ENCODE assay signal across 10 cellular contexts in the genomic region with DNA sequence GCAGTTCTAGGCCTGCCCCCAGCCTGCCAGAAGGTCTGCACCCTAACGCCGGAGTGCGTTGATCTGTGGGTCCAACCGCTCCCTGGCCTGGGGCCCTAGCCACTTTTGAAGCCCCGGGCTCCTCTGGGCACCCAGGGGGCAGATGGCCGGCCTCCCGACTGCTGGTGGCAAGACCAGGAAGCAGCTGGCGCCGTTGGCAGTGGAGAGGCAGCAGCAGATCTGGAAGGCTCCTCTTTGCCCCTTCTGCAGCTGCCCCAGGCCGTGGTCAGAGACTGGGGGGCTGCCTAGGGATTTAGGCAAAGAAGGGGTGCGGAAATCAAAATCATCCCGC. TPM values are rescaled to one million over a fixed set of nuclear protein-coding genes. Genes with fewer than 3 reads are reported as not detected.
DNase-seq lines count a peak whose midpoint lies in the region; ATAC-seq, FAIRE-seq and TF ChIP-seq lines count a peak whose summit lies in the region.
"Had no signal": no experiment of that assay in that cellular context is flagged by ENCODE, and none has a peak within 500 bp of the region (broad histone marks: within the 10 kb centered on the region; RNA-seq: fewer than 3 reads in every experiment).

No MANE protein-coding gene starts in this region.

- intact Hi-C loops in GM12878 (cut with micrococcal nuclease; ENCODE audit: unreplicated experiment): no loop called here

- H3K9me3 ChIP-seq in GM12878 (replicated peaks; ENCODE audit: control insufficient read depth, insufficient read depth, low read length) (no peaks in the 10 kb centered on the region), mesodermal cell (ENCODE audit: control insufficient read depth, low read length) (no peaks in the 10 kb centered on the region)

- H3K27ac ChIP-seq in GM12878 (ENCODE audit: control insufficient read depth, insufficient read depth): peak overlapping the region; percentile 18; the same call in 1 of the 2 replicates
- peak overlapping the region; percentile 64 for H3K27ac ChIP-seq in mesodermal cell (ENCODE audit: low read depth, low read length, severe bottlenecking)
- no peak overlapping the region for H3K27ac ChIP-seq in urinary bladder (ENCODE audit: low read depth)

- H3K4me3 ChIP-seq in GM12878 (no peak overlapping the region), mesodermal cell (ENCODE audit: extremely low read depth, insufficient read depth, low read length, poor library complexity, severe bottlenecking) (peak overlapping the region; percentile 66), urinary bladder (ENCODE audit: low read depth, low read length) (peak overlapping the region; percentile 41)

- RAD21 ChIA-PET in GM12878 (lab: Charles Lee; ENCODE audit: unreplicated experiment): interaction anchor here (1.9 to 2.5 kb wide), 2 partner anchors 41 to 43 kb away, joined by 8 to 9 read pairs; no protein-coding TSS in a partner anchor

- H3K4me2 ChIP-seq in GM12878 (ENCODE audit: control insufficient read depth, insufficient read depth): peak overlapping the region; percentile 100

- H4K20me1 ChIP-seq in GM12878 (ENCODE audit: control insufficient read depth, insufficient read depth): no peaks in the 10 kb centered on the region

- H3K27me3 Mint-ChIP-seq in activated naive CD4-positive, alpha-beta T cell treated with anti-CD3 and anti-CD28 coated beads, Interleukin-2, amount 50 U/mL, for 24 hours: peaks cover 7% of the 10 kb centered on the region

- H3K79me2 ChIP-seq in GM12878 (ENCODE audit: control insufficient read depth, insufficient read depth, low read length): no peaks in the 10 kb centered on the region; the same call in 1 of the 2 replicates

- no TSS peak for BruUV-seq in GM12878 (replicated peaks; lab: Mats Ljungman, UMichigan)

- SMC1A ChIA-PET in GM12878 (lab: Charles Lee; ENCODE audit: uncharacterized antibody, unreplicated experiment): interaction anchor here (1.4 kb wide), 1 partner anchor 67 kb away, joined by 5 read pairs; the partner anchor contains the start of genes CYB561A3 and TMEM138

- no peak for TF ChIP-seq CTCF in GM12878 (IDR thresholded peaks at IDR 0.05 in 2 of 3, conservative IDR thresholded peaks at IDR 0.05 in 1 of 3; ENCODE audit: control insufficient read depth in 2 of 3, extremely low read depth in 1 of 3, insufficient read depth in 1 of 3, low read depth in 3 of 3, low read length in 3 of 3)

- H3K4me3 Mint-ChIP-seq in activated naive CD4-positive, alpha-beta T cell treated with anti-CD3 and anti-CD28 coated beads, Interleukin-2, amount 50 U/mL, for 24 hours: peak overlapping the region; percentile 49

- in situ Hi-C loops in GM12878 (cut with MboI): no loop called here

- H3K9me3 Mint-ChIP-seq in activated naive CD4-positive, alpha-beta T cell treated with anti-CD3 and anti-CD28 coated beads, Interleukin-2, amount 50 U/mL, for 24 hours: no peaks in the 10 kb centered on the region
- H3K9me3 Mint-ChIP-seq: CD4-positive, alpha-beta T cell had no signal

- H3K27ac Mint-ChIP-seq in activated naive CD4-positive, alpha-beta T cell treated with anti-CD3 and anti-CD28 coated beads, Interleukin-2, amount 50 U/mL, for 24 hours: no peak overlapping the region
- H3K27ac Mint-ChIP-seq: CD4-positive, alpha-beta T cell had no signal

- no peak for TF ChIP-seq EP300 in GM12878 (IDR thresholded peaks at IDR 0.05; ENCODE audit: borderline replicate concordance in 1 of 2, control insufficient read depth in 1 of 2, low read depth in 2 of 2, low read length in 2 of 2)

- DNase-seq in activated naive CD4-positive, alpha-beta T cell treated with anti-CD3 and anti-CD28 coated beads, Interleukin-2, amount 50 U/mL, for 16 hours: no peak
- DNase-seq in GM12878 (ENCODE audit: low read depth, low spot score): no peak
- DNase-seq in NK-92 (lab: John Stamatoyannopoulos, UW; ENCODE audit: unreplicated experiment): no peak
- DNase-seq in NCI-H526 treated with DMSO at 0.1 percent for 48 hours (lab: John Stamatoyannopoulos, UW): no peak

- peaks cover 14% of the 10 kb centered on the region for H3K36me3 Mint-ChIP-seq in activated naive CD4-positive, alpha-beta T cell treated with anti-CD3 and anti-CD28 coated beads, Interleukin-2, amount 50 U/mL, for 24 hours

- TF ChIP-seq POLR2A in GM12878 (IDR thresholded peaks at IDR 0.05; ENCODE audit: low read depth, low read length): no peak

- 79% methylated on average over 12 of the region's 12 CpGs for WGBS in GM12878 (ENCODE audit: insufficient coverage, insufficient replicate concordance, low lambda C conversion rate, missing lambda C conversion rate)
- WGBS in mesodermal cell (ENCODE audit: insufficient coverage in 2 of 2), 2 experiments: 61 to 72% methylated on average over 7 to 10 of the region's 12 CpGs
- WGBS in urinary bladder: 60% methylated on average over 12 of the region's 12 CpGs

- H3K36me3 ChIP-seq in GM12878 (ENCODE audit: control insufficient read depth in 2 of 2, insufficient read depth in 2 of 2, low read length in 1 of 2) (peaks cover 7 to 26% of the 10 kb centered on the region in 2 experiments), mesodermal cell (ENCODE audit: control insufficient read depth, insufficient read depth, low read length) (peaks cover 34% of the 10 kb centered on the region), urinary bladder (ENCODE audit: insufficient read depth) (peaks cover 7% of the 10 kb centered on the region)

- CTCF ChIA-PET in GM12878 (lab: Yijun Ruan, JAX): interaction anchor here (1.2 to 1.3 kb wide), 2 partner anchors 41 to 64 kb away, joined by 3 to 6 read pairs; no protein-coding TSS in a partner anchor

- no peaks in the 10 kb centered on the region for H3K27me3 ChIP-seq in GM12878 (replicated peaks in 1 of 2; ENCODE audit: control insufficient read depth in 2 of 2, insufficient read depth in 2 of 2, low read length in 1 of 2)

- FAIRE-seq in GM12878 (lab: Jason Lieb, UNC): no peak

- H3K4me1 Mint-ChIP-seq in activated naive CD4-positive, alpha-beta T cell treated with anti-CD3 and anti-CD28 coated beads, Interleukin-2, amount 50 U/mL, for 24 hours: peaks cover 43% of the 10 kb centered on the region

- ATAC-seq in GM12878 (no peak; the same call in 2 of the 3 replicates), HG02642 (IDR thresholded peaks at IDR 0.05; ENCODE audit: poor library complexity, unreplicated experiment) (no peak)

- H3K4me1 ChIP-seq in GM12878 (ENCODE audit: control insufficient read depth, insufficient read depth, low read length) (peaks cover 28% of the 10 kb centered on the region), mesodermal cell (ENCODE audit: control insufficient read depth, insufficient read depth, low read length, poor library complexity, severe bottlenecking) (peaks cover 18% of the 10 kb centered on the region), urinary bladder (ENCODE audit: insufficient read depth) (no peaks in the 10 kb centered on the region)

- H3K9ac ChIP-seq in GM12878 (ENCODE audit: control insufficient read depth, insufficient read depth, low read length): peak overlapping the region; percentile 78; the same call in 1 of the 2 replicates

- POLR2A ChIA-PET in GM12878 (lab: Charles Lee): no interaction called here

- H2AFZ ChIP-seq in GM12878 (ENCODE audit: control insufficient read depth, low read depth, low read length): peak overlapping the region; percentile 92; the same call in 1 of the 2 replicates

- TF ChIP-seq RAD21 in GM12878 (IDR thresholded peaks at IDR 0.05; ENCODE audit: insufficient read depth, low read depth, low read length): no peak

RNA-seq across cellular contexts. Expression of gene VWCE, which starts 0.4 kb away (rescaled TPM):
- 6.2 and 7.7 TPM in 2 replicates for total RNA-seq in GM12878 (2013; cell fraction: nucleolus; rRNA removed)
- total RNA-seq in GM12878 (2014; rRNA removed) (1.3 and 2.5 TPM in 2 replicates), GM12878 (2014; rRNA removed; fragmentation: Illumina TruSeq; extraction: Trizol) (1.0 TPM in 2 replicates), GM12878 (2021) (2.7 and 4.0 TPM in 2 replicates), urinary bladder (0.63 TPM)
- 0.91 TPM for polyA plus RNA-seq in GM12878 (2011; ENCODE audit: low read depth)
- polyA plus RNA-seq in GM12878 (2011; rRNA removed) (1.2 and 2.1 TPM in 2 replicates), GM12878 (2014; fragmentation: Illumina TruSeq; extraction: Trizol) (0.62 and 2.4 TPM in 2 replicates), GM12878 (2014; fragmentation: Nextera tagmentation; extraction: Ambion mirVana) (under 1 TPM; 0.10 to 0.29 TPM), GM12878 (2014; rRNA removed) (3.2 and 4.0 TPM in 2 replicates), GM12878 (2016; fragmentation: Nextera tagmentation; extraction: Ambion mirVana) (1 to 10 TPM; 4.8 to 4.9 TPM), urinary bladder (0.67 TPM)
- 2.6 and 3.1 TPM in 2 replicates for polyA plus RNA-seq in GM12878 (2011; cell fraction: cytosol; rRNA removed)
- polyA plus RNA-seq in GM12878 (2011; cell fraction: nucleus; rRNA removed): 10.6 and 14.8 TPM in 2 replicates
- polyA plus RNA-seq in GM12878 (2012): 2.2 and 2.6 TPM in 2 replicates
- 1.9 and 4.3 TPM in 2 replicates for polyA minus RNA-seq in GM12878 (2011; rRNA and poly(A)+ RNA removed)
- 1.7 and 2.0 TPM in 2 replicates for polyA minus RNA-seq in GM12878 (2011; cell fraction: cytosol; rRNA and poly(A)+ RNA removed)
- 4.0 and 4.5 TPM in 2 replicates for polyA minus RNA-seq in GM12878 (2011; cell fraction: nucleus; rRNA and poly(A)+ RNA removed)
- 15.1 TPM for polyA plus RNA-seq in mesodermal cell (2013, experiment 1 of 2)
- 10.5 TPM for polyA plus RNA-seq in mesodermal cell (2013, experiment 2 of 2)

RNA-seq across cellular contexts. Expression of gene DDB1, which starts 37.3 kb away (rescaled TPM):
- total RNA-seq in GM12878 (2013; cell fraction: nucleolus; rRNA removed): 131 and 138 TPM in 2 replicates
- total RNA-seq in GM12878 (2014; rRNA removed) (241 and 250 TPM in 2 replicates), GM12878 (2014; rRNA removed; fragmentation: Illumina TruSeq; extraction: Trizol) (197 and 199 TPM in 2 replicates), GM12878 (2021) (271 and 272 TPM in 2 replicates), urinary bladder (136 TPM)
- 71.1 TPM for polyA plus RNA-seq in GM12878 (2011; ENCODE audit: low read depth)
- polyA plus RNA-seq in GM12878 (2011; rRNA removed) (183 and 221 TPM in 2 replicates), GM12878 (2014; fragmentation: Illumina TruSeq; extraction: Trizol) (160 and 203 TPM in 2 replicates), GM12878 (2014; fragmentation: Nextera tagmentation; extraction: Ambion mirVana) (100 to 1,000 TPM; 136 to 211 TPM), GM12878 (2014; rRNA removed) (202 and 220 TPM in 2 replicates), GM12878 (2016; fragmentation: Nextera tagmentation; extraction: Ambion mirVana) (100 to 1,000 TPM; 236 to 262 TPM), urinary bladder (109 TPM)
- 231 and 256 TPM in 2 replicates for polyA plus RNA-seq in GM12878 (2011; cell fraction: cytosol; rRNA removed)
- 156 and 213 TPM in 2 replicates for polyA plus RNA-seq in GM12878 (2011; cell fraction: nucleus; rRNA removed)
- 113 and 114 TPM in 2 replicates for polyA plus RNA-seq in GM12878 (2012)
- polyA minus RNA-seq in GM12878 (2011; rRNA and poly(A)+ RNA removed): 351 and 399 TPM in 2 replicates
- polyA minus RNA-seq in GM12878 (2011; cell fraction: cytosol; rRNA and poly(A)+ RNA removed): 120 and 148 TPM in 2 replicates
- polyA minus RNA-seq in GM12878 (2011; cell fraction: nucleus; rRNA and poly(A)+ RNA removed): 65.8 and 119 TPM in 2 replicates
- polyA plus RNA-seq in mesodermal cell (2013, experiment 1 of 2): 190 TPM
- 169 TPM for polyA plus RNA-seq in mesodermal cell (2013, experiment 2 of 2)

RNA-seq across cellular contexts. Expression of gene TKFC, which starts 37.5 kb away (rescaled TPM):
- 101 and 112 TPM in 2 replicates for total RNA-seq in GM12878 (2013; cell fraction: nucleolus; rRNA removed)
- total RNA-seq in GM12878 (2014; rRNA removed): 58.2 and 69.7 TPM in 2 replicates
- 25.0 and 25.1 TPM in 2 replicates for total RNA-seq in GM12878 (2014; rRNA removed; fragmentation: Illumina TruSeq; extraction: Trizol)
- 92.5 and 97.8 TPM in 2 replicates for total RNA-seq in GM12878 (2021)
- 27.2 TPM for polyA plus RNA-seq in GM12878 (2011; ENCODE audit: low read depth)
- 22.4 and 48.3 TPM in 2 replicates for polyA plus RNA-seq in GM12878 (2011; rRNA removed)
- 54.6 and 62.4 TPM in 2 replicates for polyA plus RNA-seq in GM12878 (2011; cell fraction: cytosol; rRNA removed)
- 281 and 291 TPM in 2 replicates for polyA plus RNA-seq in GM12878 (2011; cell fraction: nucleus; rRNA removed)
- polyA plus RNA-seq in GM12878 (2012): 57.6 and 69.4 TPM in 2 replicates
- 11.3 and 39.9 TPM in 2 replicates for polyA plus RNA-seq in GM12878 (2014; fragmentation: Illumina TruSeq; extraction: Trizol)
- 1 to 10 TPM; 2.4 to 5.5 TPM for polyA plus RNA-seq in GM12878 (2014; fragmentation: Nextera tagmentation; extraction: Ambion mirVana)
- polyA plus RNA-seq in GM12878 (2014; rRNA removed): 72.8 and 82.6 TPM in 2 replicates
- 100 to 1,000 TPM; 103 to 113 TPM for polyA plus RNA-seq in GM12878 (2016; fragmentation: Nextera tagmentation; extraction: Ambion mirVana)
- polyA minus RNA-seq in GM12878 (2011; rRNA and poly(A)+ RNA removed): 42.3 and 56.3 TPM in 2 replicates
- polyA minus RNA-seq in GM12878 (2011; cell fraction: cytosol; rRNA and poly(A)+ RNA removed): 19.9 and 30.9 TPM in 2 replicates
- 50.2 and 67.3 TPM in 2 replicates for polyA minus RNA-seq in GM12878 (2011; cell fraction: nucleus; rRNA and poly(A)+ RNA removed)
- 37.0 TPM for polyA plus RNA-seq in mesodermal cell (2013, experiment 1 of 2)
- polyA plus RNA-seq in mesodermal cell (2013, experiment 2 of 2): 27.9 TPM
- 8.3 TPM for total RNA-seq in urinary bladder
- 27.6 TPM for polyA plus RNA-seq in urinary bladder

RNA-seq across cellular contexts. Expression of gene PGA5, which starts 54.6 kb away (rescaled TPM):
- not detected in 2 replicates for total RNA-seq in GM12878 (2013; cell fraction: nucleolus; rRNA removed)
- total RNA-seq in GM12878 (2014; rRNA removed) (not detected in 2 replicates), GM12878 (2014; rRNA removed; fragmentation: Illumina TruSeq; extraction: Trizol) (not detected in 2 replicates), GM12878 (2021) (not detected in 2 replicates), urinary bladder (0.69 TPM)
- not detected for polyA plus RNA-seq in GM12878 (2011; ENCODE audit: low read depth)
- polyA plus RNA-seq in GM12878 (2011; rRNA removed) (not detected in 2 replicates), GM12878 (2014; fragmentation: Illumina TruSeq; extraction: Trizol) (not detected in 2 replicates), GM12878 (2014; fragmentation: Nextera tagmentation; extraction: Ambion mirVana) (not detected), GM12878 (2014; rRNA removed) (not detected in 2 replicates), GM12878 (2016; fragmentation: Nextera tagmentation; extraction: Ambion mirVana) (not detected), urinary bladder (0.38 TPM)
- polyA plus RNA-seq in GM12878 (2011; cell fraction: cytosol; rRNA removed): not detected in 2 replicates
- polyA plus RNA-seq in GM12878 (2011; cell fraction: nucleus; rRNA removed): not detected in 2 replicates
- not detected in 2 replicates for polyA plus RNA-seq in GM12878 (2012)
- not detected in 2 replicates for polyA minus RNA-seq in GM12878 (2011; rRNA and poly(A)+ RNA removed)
- polyA minus RNA-seq in GM12878 (2011; cell fraction: cytosol; rRNA and poly(A)+ RNA removed): not detected in 2 replicates
- polyA minus RNA-seq in GM12878 (2011; cell fraction: nucleus; rRNA and poly(A)+ RNA removed): not detected in 2 replicates
- 0.92 TPM for polyA plus RNA-seq in mesodermal cell (2013, experiment 1 of 2)
- polyA plus RNA-seq in mesodermal cell (2013, experiment 2 of 2): not detected
- total RNA-seq: activated CD8-positive, alpha-beta memory T cell treated with anti-CD3 and anti-CD28 coated beads for 36 hours; CD4-positive, alpha-beta T cell had no signal
